ENCODE assay signal across 10 cellular contexts in the genomic region with DNA sequence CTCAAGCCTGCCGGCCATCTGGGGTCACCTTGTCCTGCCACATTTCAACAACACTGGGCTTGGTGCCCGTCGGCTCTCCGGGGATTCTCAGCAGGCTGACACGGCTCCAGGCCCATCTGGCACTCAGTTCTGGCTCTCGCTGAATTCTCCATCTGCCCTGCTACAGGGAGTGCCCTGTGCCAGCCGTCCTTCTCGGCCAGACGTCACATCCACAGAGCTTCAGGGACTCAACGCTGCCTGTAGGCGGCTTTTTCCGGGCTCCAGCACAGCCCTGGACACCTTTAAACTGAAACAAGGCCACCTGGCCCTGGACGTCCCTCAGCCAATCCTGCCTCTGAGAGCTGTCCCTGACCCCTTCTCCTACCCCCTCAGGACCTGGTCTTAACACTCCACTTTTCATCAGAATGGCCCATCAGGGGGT. TPM values are rescaled to one million over a fixed set of nuclear protein-coding genes. Genes with fewer than 3 reads are reported as not detected.
A peak's percentile ranks its signal among the peaks of the same experiment; 100 is the strongest.
DNase-seq lines count a peak whose midpoint lies in the region; ATAC-seq and TF ChIP-seq lines count a peak whose summit lies in the region.
"Had no signal": no experiment of that assay in that cellular context is flagged by ENCODE, and none has a peak within 500 bp of the region (broad histone marks: within the 10 kb centered on the region; RNA-seq: fewer than 3 reads in every experiment).

No MANE protein-coding gene starts in this region.

- H3K36me3 ChIP-seq in gastrocnemius medialis (no peaks in the 10 kb centered on the region), trophoblast cell (ENCODE audit: control insufficient read depth in 1 of 2, insufficient read depth in 2 of 2, low read length in 2 of 2) (no peaks in the 10 kb centered on the region)
- H3K36me3 ChIP-seq: tibial nerve had no signal

- H3K27ac ChIP-seq in H9 (ENCODE audit: insufficient read length, low read depth, low read length) (no peak overlapping the region), RWPE1 (peak overlapping the region; percentile 10; the same call in 1 of the 2 replicates), gastrocnemius medialis (no peak overlapping the region), trophoblast cell (ENCODE audit: low read depth, low read length) (no peak overlapping the region)
- H3K27ac ChIP-seq: tibial nerve had no signal

- H3K27me3 Mint-ChIP-seq in H9 (ENCODE audit: low read depth): peaks cover 6% of the 10 kb centered on the region
- no peaks in the 10 kb centered on the region for H3K27me3 Mint-ChIP-seq in T-helper 2 cell treated with Interferon-gamma antibody and Interleukin-4, amounts not matched to agents 5 μg/mL and 100 μg/mL, for 36 hours (ENCODE audit: low read depth)

- H3T11ph ChIP-seq in H9 (ENCODE audit: low read length): no peak overlapping the region

- H3K23ac ChIP-seq in H9 (ENCODE audit: insufficient read length, low read depth, low read length): no peak overlapping the region
- no peak overlapping the region for H3K23ac ChIP-seq in trophoblast cell (ENCODE audit: low read length)

- peak overlapping the region in 1 of 2 experiments; percentile 36; a peak in 1 of 5 replicates for H3K4me3 Mint-ChIP-seq in H9
- no peak overlapping the region for H3K4me3 Mint-ChIP-seq in T-helper 2 cell treated with Interferon-gamma antibody and Interleukin-4, amounts not matched to agents 5 μg/mL and 100 μg/mL, for 36 hours

- peaks cover 0 to 7% (median 2%) of the 10 kb centered on the region in 3 experiments; a peak in 3 of 7 replicates for H3K36me3 Mint-ChIP-seq in H9 (ENCODE audit: insufficient read depth in 1 of 3, low read depth in 3 of 3)
- H3K36me3 Mint-ChIP-seq in T-helper 2 cell treated with Interferon-gamma antibody and Interleukin-4, amounts not matched to agents 5 μg/mL and 100 μg/mL, for 36 hours (ENCODE audit: low read depth): no peaks in the 10 kb centered on the region

- H3K56ac ChIP-seq in H9 (ENCODE audit: insufficient read length, low read depth, low read length): no peak overlapping the region

- intact Hi-C loops in Right ventricle myocardium superior (cut with DNase I): no loop called here
- intact Hi-C loops in gastrocnemius medialis (cut with DNase I; ENCODE audit: low total_unique reads): no loop called here

- H2BK15ac ChIP-seq in H9 (ENCODE audit: low read depth, low read length): no peak overlapping the region

- H4K91ac ChIP-seq in H9 (ENCODE audit: insufficient read length, low read depth, low read length) (no peak overlapping the region), trophoblast cell (ENCODE audit: low read depth, low read length) (no peak overlapping the region)

- no peak overlapping the region for H2BK20ac ChIP-seq in H9 (ENCODE audit: low read depth, low read length, poor library complexity, severe bottlenecking)

- H2BK12ac ChIP-seq in H9 (ENCODE audit: insufficient read length, low read depth, low read length): no peak overlapping the region
- H2BK12ac ChIP-seq in trophoblast cell (ENCODE audit: low read length): no peak overlapping the region

- DNase-seq in H9: peak; percentile 63
- no peak for DNase-seq in RWPE1 (ENCODE audit: low spot score)
- DNase-seq in Right ventricle myocardium superior: peak; percentile 94
- peak; percentile 51 to 85 for DNase-seq in gastrocnemius medialis
- DNase-seq in trophoblast cell: no peak
- no peak for DNase-seq in dedifferentiated amniotic fluid mesenchymal stem cell (ENCODE audit: extremely low spot score)
- DNase-seq in T-helper 2 cell treated with Interferon-gamma antibody and Interleukin-4, amounts not matched to agents 5 μg/mL and 100 μg/mL, for 36 hours (ENCODE audit: low spot score): no peak

- H3K79me2 ChIP-seq in H9 (ENCODE audit: insufficient read depth, low read length): no peaks in the 10 kb centered on the region
- no peaks in the 10 kb centered on the region for H3K79me2 ChIP-seq in trophoblast cell (ENCODE audit: control insufficient read depth, insufficient read depth, low read length, poor library complexity)

- peak overlapping the region; percentile 32 for H3K18ac ChIP-seq in H9 (ENCODE audit: insufficient read length, low read depth, low read length)
- H3K18ac ChIP-seq in trophoblast cell (ENCODE audit: low read length): no peak overlapping the region

- H4K5ac ChIP-seq in H9 (ENCODE audit: insufficient read length, low read depth, low read length): no peak overlapping the region

- H3K4ac ChIP-seq in H9 (ENCODE audit: low read depth, low read length) (no peak overlapping the region), trophoblast cell (ENCODE audit: low read depth, low read length) (no peak overlapping the region)

- H3K4me1 Mint-ChIP-seq in H9: peaks cover 19 to 31% of the 10 kb centered on the region in 2 experiments
- no peaks in the 10 kb centered on the region for H3K4me1 Mint-ChIP-seq in T-helper 2 cell treated with Interferon-gamma antibody and Interleukin-4, amounts not matched to agents 5 μg/mL and 100 μg/mL, for 36 hours (ENCODE audit: low read depth)

- H2AK5ac ChIP-seq in H9 (ENCODE audit: insufficient read length, low read length) (no peak overlapping the region), trophoblast cell (ENCODE audit: low read length) (no peak overlapping the region)

- H3K9me3 Mint-ChIP-seq in H9: no peaks in the 10 kb centered on the region
- H3K9me3 Mint-ChIP-seq in T-helper 2 cell treated with Interferon-gamma antibody and Interleukin-4, amounts not matched to agents 5 μg/mL and 100 μg/mL, for 36 hours: no peaks in the 10 kb centered on the region

- no peak for TF ChIP-seq POLR2A in gastrocnemius medialis (IDR thresholded peaks at IDR 0.05)

- in situ Hi-C loops in gastrocnemius medialis (cut with MboI; ENCODE audit: low sequenced_read_pairs in 4 of 4): no loop called here

- peaks cover 3% of the 10 kb centered on the region; the same call in 1 of the 2 replicates for H3K4me1 ChIP-seq in H9 (ENCODE audit: insufficient read depth, low read length)
- H3K4me1 ChIP-seq in gastrocnemius medialis: peaks cover 0 to 9% of the 10 kb centered on the region in 2 donors
- peaks cover 0 to 3% of the 10 kb centered on the region in 2 experiments for H3K4me1 ChIP-seq in trophoblast cell (ENCODE audit: control insufficient read depth in 1 of 2, insufficient read depth in 2 of 2, low read length in 2 of 2)
- H3K4me1 ChIP-seq: tibial nerve had no signal

- no CpG with 5 or more reads among the region's 13 CpGs for WGBS in H9 (ENCODE audit: extremely low coverage, insufficient read length, low lambda C conversion rate)
- WGBS in trophoblast cell (ENCODE audit: extremely low coverage, insufficient coverage, insufficient read length): no CpG with 5 or more reads among the region's 13 CpGs

- POLR2A ChIA-PET in RWPE1 (lab: Yijun Ruan, JAX; ENCODE audit: low non-redundant PET): no interaction called here

- H3K9ac ChIP-seq in H9 (ENCODE audit: extremely low read depth, insufficient read length, low read length) (no peak overlapping the region), trophoblast cell (ENCODE audit: low read length) (no peak overlapping the region)

- H3K79me1 ChIP-seq in H9 (ENCODE audit: insufficient read depth, low read depth, low read length, poor library complexity, severe bottlenecking) (no peaks in the 10 kb centered on the region), trophoblast cell (ENCODE audit: low read length) (no peaks in the 10 kb centered on the region)

- H3K4me3 ChIP-seq in gastrocnemius medialis (no peak overlapping the region), trophoblast cell (ENCODE audit: low read depth, low read length) (no peak overlapping the region)
- H3K4me3 ChIP-seq: tibial nerve had no signal

- H4K20me1 ChIP-seq in H9 (ENCODE audit: control insufficient read depth, insufficient read depth, insufficient read length): no peaks in the 10 kb centered on the region

- CTCF ChIA-PET in RWPE1 (lab: Yijun Ruan, JAX): interaction anchor here (0.6 kb wide), 1 partner anchor 406 kb away, joined by 3 read pairs; no protein-coding TSS in a partner anchor

- H3K27me3 ChIP-seq in H9 (ENCODE audit: insufficient read depth, low read length) (no peaks in the 10 kb centered on the region), gastrocnemius medialis (no peaks in the 10 kb centered on the region), trophoblast cell (ENCODE audit: insufficient read depth, low read length) (no peaks in the 10 kb centered on the region)
- H3K27me3 ChIP-seq: tibial nerve had no signal

- H3K14ac ChIP-seq in H9 (ENCODE audit: insufficient read depth, low read length): peak overlapping the region; percentile 71
- no peak overlapping the region for H3K14ac ChIP-seq in trophoblast cell (ENCODE audit: low read length)

- H3K27ac Mint-ChIP-seq in H9: peak overlapping the region in 2 of 3 experiments; percentile 66 to 94; a peak in 2 of 7 replicates
- no peak overlapping the region for H3K27ac Mint-ChIP-seq in T-helper 2 cell treated with Interferon-gamma antibody and Interleukin-4, amounts not matched to agents 5 μg/mL and 100 μg/mL, for 36 hours

- no peak overlapping the region for H3K4me2 ChIP-seq in H9 (ENCODE audit: insufficient read depth, insufficient read length, low read length)
- no peak overlapping the region for H3K4me2 ChIP-seq in trophoblast cell (ENCODE audit: low read length)

- no peaks in the 10 kb centered on the region for H3K23me2 ChIP-seq in H9 (ENCODE audit: insufficient read length, low read depth, low read length, poor library complexity, severe bottlenecking)

- H2AFZ ChIP-seq in H9 (ENCODE audit: low read length) (no peak overlapping the region), trophoblast cell (ENCODE audit: insufficient read depth, low read length, poor library complexity) (no peak overlapping the region)

- no peak overlapping the region for H2BK5ac ChIP-seq in H9 (ENCODE audit: insufficient read length, low read length)
- no peak overlapping the region for H2BK5ac ChIP-seq in trophoblast cell (ENCODE audit: low read depth, low read length, poor library complexity)

- H4K8ac ChIP-seq in H9 (replicated peaks; ENCODE audit: insufficient read length, low read depth, low read length): no peak overlapping the region
- no peak overlapping the region for H4K8ac ChIP-seq in trophoblast cell (ENCODE audit: low read depth, low read length)

- ATAC-seq in Right ventricle myocardium superior (ENCODE audit: poor library complexity) (peak; percentile 94), gastrocnemius medialis (peak; percentile 70 to 94), GM18517 (IDR thresholded peaks at IDR 0.05; ENCODE audit: unreplicated experiment) (no peak)

- H4K12ac ChIP-seq in trophoblast cell (ENCODE audit: low read depth, low read length): no peak overlapping the region

- TF ChIP-seq CTCF in H9 (conservative IDR thresholded peaks at IDR 0.05): peak; percentile 33
- no peak for TF ChIP-seq CTCF in RWPE1 (conservative IDR thresholded peaks at IDR 0.05; ENCODE audit: low read depth)
- TF ChIP-seq CTCF in gastrocnemius medialis (IDR thresholded peaks at IDR 0.05 in 4 of 5, conservative IDR thresholded peaks at IDR 0.05 in 1 of 5): peak in 1 of 5 experiments; percentile 16

- no peaks in the 10 kb centered on the region for H3K9me3 ChIP-seq in H9 (ENCODE audit: control insufficient read depth, low read depth, low read length)
- H3K9me3 ChIP-seq in gastrocnemius medialis: no peaks in the 10 kb centered on the region
- peaks cover 1% of the 10 kb centered on the region for H3K9me3 ChIP-seq in trophoblast cell (ENCODE audit: insufficient read depth, low read depth, low read length)
- H3K9me3 ChIP-seq: tibial nerve had no signal

- H2BK120ac ChIP-seq in H9 (ENCODE audit: low read depth, low read length, poor library complexity, severe bottlenecking): no peak overlapping the region
- no peak overlapping the region for H2BK120ac ChIP-seq in trophoblast cell (ENCODE audit: insufficient read depth, low read length, poor library complexity)

RNA-seq across cellular contexts. Expression of a gene that starts 43.0 kb away (rescaled TPM):
- total RNA-seq in H9 (2021) (1.1 and 1.7 TPM in 2 replicates), Right ventricle myocardium superior (not detected), gastrocnemius medialis (not detected)
- polyA plus RNA-seq in trophoblast cell (2013): 0.19 and 0.29 TPM in 2 replicates
- total RNA-seq: liver had no signal
- polyA plus RNA-seq: liver had no signal

RNA-seq across cellular contexts. Expression of a gene that starts 51.5 kb away (rescaled TPM):
- total RNA-seq in H9 (2021) (54.0 and 58.6 TPM in 2 replicates), Right ventricle myocardium superior (13.7 TPM), gastrocnemius medialis (10 to 100 TPM; 15.2 to 18.8 (median 17.0) TPM)
- polyA plus RNA-seq in trophoblast cell (2013): 14.2 and 14.8 TPM in 2 replicates

Comparison
In these comparisons a context has a peak if more than half of its experiments do, and no peak if none do; other contexts are left out.
1. DNase-seq: peak in H9 (single experiment), Right ventricle myocardium superior (single experiment) and gastrocnemius medialis (2 of 2); none in RWPE1 (single experiment), trophoblast cell (0 of 2), dedifferentiated amniotic fluid mesenchymal stem cell (single experiment) and T-helper 2 cell treated with Interferon-gamma antibody and Interleukin-4, amounts not matched to agents 5 μg/mL and 100 μg/mL, for 36 hours (single experiment).